8 cellular contexts compared by ENCODE assay signal in the genomic region with DNA sequence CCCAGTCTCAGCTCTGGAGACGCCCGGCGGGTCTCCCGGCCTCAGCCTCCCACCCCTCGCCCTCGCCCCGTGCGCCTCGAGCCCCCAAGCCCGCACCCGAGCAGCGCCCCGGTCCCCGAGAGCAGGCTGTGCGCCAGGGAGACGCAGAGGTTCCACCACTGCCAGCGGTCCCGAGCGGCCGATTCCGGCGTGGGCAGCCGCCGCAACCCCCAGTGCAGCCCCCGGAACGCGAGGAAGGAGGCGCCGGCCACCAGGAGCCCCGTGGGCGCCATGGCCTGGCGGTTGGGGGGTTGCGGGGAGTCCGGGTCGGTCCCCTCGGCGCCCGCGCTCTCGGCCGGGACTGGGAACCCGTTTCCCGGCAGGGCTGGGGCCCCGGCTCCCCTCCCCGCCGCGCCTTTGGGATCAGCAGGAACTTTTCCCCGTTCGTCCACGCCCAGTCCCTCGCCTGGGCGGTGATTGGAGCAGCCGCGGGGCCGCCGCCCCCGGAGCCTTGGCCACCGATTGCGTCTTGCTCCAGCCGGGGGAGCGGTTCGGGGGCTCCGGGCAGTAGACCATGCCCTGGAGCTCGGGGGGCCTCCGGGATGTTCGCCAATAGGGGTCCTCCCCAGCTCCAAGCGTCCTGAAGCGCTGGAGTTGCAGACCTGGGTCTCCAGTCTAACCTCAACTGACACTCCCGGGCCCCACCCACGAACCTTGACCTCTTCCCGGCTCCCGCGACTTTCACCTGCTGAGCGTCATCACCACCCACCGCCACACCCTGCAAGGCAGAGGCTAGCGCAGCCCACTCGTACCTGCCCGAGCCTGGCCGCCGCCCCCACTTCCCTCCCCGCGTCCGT. TPM values are rescaled to one million over a fixed set of nuclear protein-coding genes. Genes with fewer than 3 reads are reported as not detected.
DNase-seq lines count a peak whose midpoint lies in the region; ATAC-seq and TF ChIP-seq lines count a peak whose summit lies in the region.

Gene TLCD2, minus strand, starts transcription at position 407 of the 836 bp plus-strand sequence. Its CDS starts 135 bp downstream, at position 272.

- H3K79me2 ChIP-seq in smooth muscle cell (ENCODE audit: low read depth) = peaks cover 45% of the 10 kb centered on the region

- in situ Hi-C loops in G401 (cut with HindIII; ENCODE audit: low sequenced_read_pairs) = no loop called here

- H3K9me3 ChIP-seq in breast epithelium = no peaks in the 10 kb centered on the region
- no peaks in the 10 kb centered on the region for H3K9me3 ChIP-seq in smooth muscle cell (replicated peaks; ENCODE audit: low read depth)

- no peaks in the 10 kb centered on the region for H3K27me3 ChIP-seq in breast epithelium
- no peaks in the 10 kb centered on the region for H3K27me3 ChIP-seq in smooth muscle cell (ENCODE audit: low read depth)

- TF ChIP-seq POLR2A in breast epithelium (IDR thresholded peaks at IDR 0.05) = no peak

- no peak within 1 kb of the TSS for H2AFZ ChIP-seq in smooth muscle cell (ENCODE audit: low read depth)

- peaks cover 8 to 14% of the 10 kb centered on the region in 2 donors for H3K4me1 ChIP-seq in breast epithelium
- H3K4me1 ChIP-seq in smooth muscle cell (ENCODE audit: low read depth) = peaks cover 25% of the 10 kb centered on the region

- peak within 1 kb of the TSS; percentile 76 for H3K9ac ChIP-seq in smooth muscle cell (ENCODE audit: low read depth)

- peak; percentile 19 for DNase-seq in G401 (ENCODE audit: low spot score)
- DNase-seq in NCI-H226 = peak; percentile 79
- no peak for DNase-seq in breast epithelium (ENCODE audit: low spot score in 2 of 2)
- peak; percentile 77 for DNase-seq in iris pigment epithelial cell (ENCODE audit: low read depth)
- peak; percentile 46 for DNase-seq in smooth muscle cell (lab: John Stamatoyannopoulos, UW; ENCODE audit: unreplicated experiment)

- H3K36me3 ChIP-seq in breast epithelium (no peaks in the 10 kb centered on the region), smooth muscle cell (ENCODE audit: low read depth) (no peaks in the 10 kb centered on the region)

- peaks cover 55% of the 10 kb centered on the region for H4K20me1 ChIP-seq in smooth muscle cell (ENCODE audit: low read depth)

- H3K4me3 ChIP-seq in breast epithelium (peak within 1 kb of the TSS; percentile 67 to 97 (median 82)), smooth muscle cell (peak within 1 kb of the TSS; percentile 83)

- no peak for TF ChIP-seq CTCF in breast epithelium (IDR thresholded peaks at IDR 0.05)
- no peak for TF ChIP-seq CTCF in smooth muscle cell (IDR thresholded peaks at IDR 0.05; ENCODE audit: borderline replicate concordance, insufficient read depth, poor library complexity, severe bottlenecking)

- under 1% methylated on average over 58 of the region's 83 CpGs for WGBS in smooth muscle cell (ENCODE audit: low lambda C conversion rate)

- intact Hi-C loops in breast epithelium (cut with DNase I; ENCODE audit: low total_unique reads) = no loop called here

- ATAC-seq in HG02798 (IDR thresholded peaks at IDR 0.05; ENCODE audit: poor library complexity, unreplicated experiment) = no peak
- ATAC-seq in GM18870 (IDR thresholded peaks at IDR 0.05; ENCODE audit: unreplicated experiment) = no peak
- no peak for ATAC-seq in HG03045 (IDR thresholded peaks at IDR 0.05; ENCODE audit: unreplicated experiment)

- peak within 1 kb of the TSS; percentile 82 to 89 for H3K27ac ChIP-seq in breast epithelium
- H3K27ac ChIP-seq in smooth muscle cell (ENCODE audit: low read depth) = peak within 1 kb of the TSS; percentile 99

- H3K4me2 ChIP-seq in smooth muscle cell = peak within 1 kb of the TSS; percentile 99

- H3F3A ChIP-seq in smooth muscle cell (ENCODE audit: low read depth) = peaks cover 27% of the 10 kb centered on the region

RNA-seq across cellular contexts. Expression of gene TLCD2, which starts in this region (rescaled TPM):
- total RNA-seq in G401 (2014; rRNA removed; shearing (Covaris generic)) = 1.2 TPM in 2 replicates
- total RNA-seq in breast epithelium (10 to 100 TPM in 1 of 3 donors, 1 to 10 TPM in 2; 3.7 to 10.9 (median 6.9) TPM), smooth muscle cell (2.5 and 3.4 TPM in 2 replicates)
- polyA plus RNA-seq in smooth muscle cell = 1.9 and 3.6 TPM in 2 replicates

Comparison
In these comparisons a context has a peak if more than half of its experiments do, and no peak if none do; other contexts are left out.
1. DNase-seq: peak in G401 (single experiment), NCI-H226 (single experiment), iris pigment epithelial cell (single experiment) and smooth muscle cell (single experiment); none in breast epithelium (0 of 2).